27 cellular contexts compared by ENCODE assay signal in genomic region chr18:64546451-64546850, GRCh38.
"Had no signal": no experiment of that assay in that cellular context is flagged by ENCODE, and none has a peak within 500 bp of the region (broad histone marks: within the 10 kb centered on the region; RNA-seq: fewer than 3 reads in every experiment).

No MANE protein-coding gene starts in this region.

- H3K36me3 ChIP-seq: colonic mucosa, esophagus squamous epithelium, gastroesophageal sphincter, heart right ventricle, left lung, lower lobe of right lung had no signal

- H3K27ac ChIP-seq: colonic mucosa, epithelial cell of prostate, esophagus squamous epithelium, foreskin keratinocyte, gastroesophageal sphincter, heart right ventricle, left lung, lower lobe of right lung had no signal

- H3K9me3 ChIP-seq: colonic mucosa, esophagus squamous epithelium, gastroesophageal sphincter, heart right ventricle, left lung, lower lobe of right lung had no signal

- H3K4me1 Mint-ChIP-seq: endodermal cell; naive thymus-derived CD4-positive, alpha-beta T cell had no signal

- FAIRE-seq: endometrium, frontal cortex, islet of Langerhans, keratinocyte had no signal

- H3K27ac Mint-ChIP-seq: dendritic cell treated with granulocyte-macrophage colony-stimulating factor and Interleukin-4, amounts not matched to agents 40 ng/mL and 50 ng/mL, for 4 days; effector memory CD8-positive, alpha-beta T cell; endodermal cell; naive thymus-derived CD4-positive, alpha-beta T cell had no signal

- H3K27me3 ChIP-seq: colonic mucosa, esophagus squamous epithelium, foreskin keratinocyte, gastroesophageal sphincter, heart right ventricle, left lung had no signal

- H3K9me3 Mint-ChIP-seq: endodermal cell had no signal

- ATAC-seq: effector memory CD8-positive, alpha-beta T cell; esophagus mucosa; foreskin keratinocyte; gastroesophageal sphincter; heart right ventricle; left cardiac atrium; left lung; left ventricle myocardium superior; lower lobe of right lung; naive thymus-derived CD4-positive, alpha-beta T cell had no signal

- H3K36me3 Mint-ChIP-seq: naive thymus-derived CD4-positive, alpha-beta T cell had no signal

- DNase-seq: colonic mucosa; cortex of kidney; effector CD8-positive, alpha-beta T cell; effector memory CD8-positive, alpha-beta T cell; endodermal cell; erythroblast; esophagus squamous epithelium; foreskin keratinocyte; glutamatergic neuron; head of caudate nucleus; heart right ventricle; hippocampal formation; left cardiac atrium; left lung; left ventricle myocardium superior; lower lobe of right lung; mesendoderm; midbrain; naive thymus-derived CD4-positive, alpha-beta T cell had no signal

- H3K4me1 ChIP-seq: colonic mucosa, esophagus squamous epithelium, foreskin keratinocyte, gastroesophageal sphincter, heart right ventricle, left lung, lower lobe of right lung had no signal

- H3K27me3 Mint-ChIP-seq: dendritic cell treated with granulocyte-macrophage colony-stimulating factor and Interleukin-4, amounts not matched to agents 40 ng/mL and 50 ng/mL, for 4 days; effector memory CD8-positive, alpha-beta T cell; naive thymus-derived CD4-positive, alpha-beta T cell had no signal

- H3K4me3 ChIP-seq: colonic mucosa, esophagus squamous epithelium, gastroesophageal sphincter, heart right ventricle, left lung, lower lobe of right lung had no signal

- H3K4me3 Mint-ChIP-seq: dendritic cell treated with granulocyte-macrophage colony-stimulating factor and Interleukin-4, amounts not matched to agents 40 ng/mL and 50 ng/mL, for 4 days; effector memory CD8-positive, alpha-beta T cell; endodermal cell; naive thymus-derived CD4-positive, alpha-beta T cell had no signal
